In the genomic region with DNA sequence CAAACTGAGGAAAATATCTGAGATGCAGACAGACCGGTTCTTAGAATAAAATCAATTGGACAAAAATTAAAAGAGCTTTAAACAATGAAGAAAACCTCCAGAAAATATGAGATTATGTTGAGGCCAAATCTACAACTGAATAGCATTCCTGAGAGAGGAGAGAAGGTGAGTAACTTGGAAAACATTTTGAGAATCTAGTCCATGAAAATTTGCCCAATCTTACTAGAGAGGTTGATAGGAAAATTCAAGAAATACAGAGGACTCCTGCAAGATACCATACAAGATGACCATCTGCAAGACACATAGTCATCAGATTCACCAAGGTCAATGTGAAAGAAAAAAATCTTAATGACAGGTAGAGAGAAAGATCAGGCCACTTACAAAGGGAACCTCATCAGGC, we compare ENCODE assay signal across 24 cellular contexts.
"Had no signal": no experiment of that assay in that cellular context is flagged by ENCODE, and none has a peak within 500 bp of the region (broad histone marks: within the 10 kb centered on the region; RNA-seq: fewer than 3 reads in every experiment).

No MANE protein-coding gene starts in this region.

- H3K27ac Mint-ChIP-seq: naive B cell; nephron; stimulated activated effector memory CD8-positive, alpha-beta T cell treated with anti-CD3 and anti-CD28 coated beads, Interleukin-12 subunit alpha, Interleukin-12 subunit beta, amount 100 ng/mL, for 72 hours; stimulated activated naive CD8-positive, alpha-beta T cell treated with anti-CD3 and anti-CD28 coated beads, Interleukin-15, amount 100 ng/mL, for 72 hours had no signal

- H2AFZ ChIP-seq: hepatocyte had no signal

- H3K27ac ChIP-seq: epithelial cell of prostate, esophagus muscularis mucosa, hepatocyte, psoas muscle, right lobe of liver, testis, tibial nerve, upper lobe of right lung, vagina had no signal

- H3K79me2 ChIP-seq: hepatocyte had no signal

- DNase-seq: cortex of kidney; effector memory CD4-positive, alpha-beta T cell; foreskin melanocyte; head of caudate nucleus; left colon; left ventricle myocardium superior; mesenchymal stem cell; naive B cell; psoas muscle; retina; right lobe of liver; stimulated activated CD4-positive, alpha-beta T cell treated with anti-CD3 and anti-CD28 coated beads, Interleukin-4, amount 100 ng/mL, for 1 hour; stimulated activated CD8-positive, alpha-beta memory T cell treated with anti-CD3 and anti-CD28 coated beads, Interleukin-4, amount 100 ng/mL, for 48 hours; stimulated activated naive CD8-positive, alpha-beta T cell treated with anti-CD3 and anti-CD28 coated beads, Interleukin-15, amount 100 ng/mL, for 72 hours; testis; upper lobe of right lung had no signal

- H3K36me3 ChIP-seq: esophagus muscularis mucosa, right lobe of liver, tibial nerve, upper lobe of right lung, vagina had no signal

- H3K36me3 Mint-ChIP-seq: naive B cell; stimulated activated effector memory CD8-positive, alpha-beta T cell treated with anti-CD3 and anti-CD28 coated beads, Interleukin-12 subunit alpha, Interleukin-12 subunit beta, amount 100 ng/mL, for 72 hours had no signal

- H3K4me2 ChIP-seq: hepatocyte had no signal

- H3K4me3 ChIP-seq: esophagus muscularis mucosa, hepatocyte, lung, psoas muscle, right lobe of liver, testis, tibial nerve, upper lobe of right lung, vagina had no signal

- H3K27me3 ChIP-seq: esophagus muscularis mucosa, hepatocyte, right lobe of liver, testis, tibial nerve, upper lobe of right lung, vagina had no signal

- H3K4me1 ChIP-seq: esophagus muscularis mucosa, psoas muscle, testis, tibial nerve, upper lobe of right lung, vagina had no signal

- H3K4me3 Mint-ChIP-seq: nephron; stimulated activated effector memory CD8-positive, alpha-beta T cell treated with anti-CD3 and anti-CD28 coated beads, Interleukin-12 subunit alpha, Interleukin-12 subunit beta, amount 100 ng/mL, for 72 hours; stimulated activated naive CD8-positive, alpha-beta T cell treated with anti-CD3 and anti-CD28 coated beads, Interleukin-15, amount 100 ng/mL, for 72 hours had no signal

- H3K27me3 Mint-ChIP-seq: naive B cell; stimulated activated naive CD8-positive, alpha-beta T cell treated with anti-CD3 and anti-CD28 coated beads, Interleukin-15, amount 100 ng/mL, for 72 hours had no signal

- H3K4me1 Mint-ChIP-seq: naive B cell; nephron; stimulated activated effector memory CD8-positive, alpha-beta T cell treated with anti-CD3 and anti-CD28 coated beads, Interleukin-12 subunit alpha, Interleukin-12 subunit beta, amount 100 ng/mL, for 72 hours; stimulated activated naive CD8-positive, alpha-beta T cell treated with anti-CD3 and anti-CD28 coated beads, Interleukin-15, amount 100 ng/mL, for 72 hours had no signal

- H3K9me3 ChIP-seq: psoas muscle, testis, upper lobe of right lung, vagina had no signal
